Comparison of ENCODE assay signal across 8 cellular contexts in the genomic region with DNA sequence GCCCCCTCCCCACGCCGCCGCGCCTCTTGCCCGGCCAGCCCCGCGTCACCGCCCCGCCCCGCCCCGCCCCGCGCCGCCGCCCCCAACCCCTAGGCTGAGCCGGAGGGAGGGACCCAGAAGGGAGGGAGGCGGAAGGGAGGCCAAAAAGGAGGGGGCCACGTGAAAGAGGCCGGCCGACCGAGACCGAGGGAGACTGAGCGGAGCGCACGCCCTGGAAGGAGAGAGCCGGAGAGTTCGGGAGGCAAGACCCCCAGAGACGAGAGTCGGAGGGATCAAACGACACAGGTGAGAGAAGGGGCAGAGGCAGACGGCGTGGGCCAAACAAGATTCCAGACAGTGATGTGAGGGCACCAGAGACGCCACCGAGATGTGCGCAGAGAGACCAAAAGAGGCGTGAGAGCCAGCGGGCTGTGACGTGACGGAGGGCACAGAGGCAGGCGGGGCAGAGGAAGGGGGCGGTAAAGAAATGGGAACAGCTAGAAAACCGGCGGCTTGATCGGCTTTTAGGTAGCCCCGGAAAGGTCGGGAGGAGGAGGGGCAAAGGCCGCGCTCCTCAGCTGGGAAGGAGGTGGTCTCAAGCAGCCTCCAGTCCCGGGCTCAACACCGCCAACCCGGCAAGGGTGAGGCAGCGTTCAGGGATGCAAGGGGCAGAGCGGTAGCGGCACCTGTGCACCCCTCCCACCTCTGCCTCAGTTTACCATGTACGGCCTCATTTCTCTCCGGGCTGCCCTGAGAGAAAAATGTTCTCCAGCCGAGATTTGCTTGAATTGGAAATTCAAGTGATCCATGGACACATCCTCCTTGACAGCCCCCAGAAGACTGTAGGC. TPM values are rescaled to one million over a fixed set of nuclear protein-coding genes. Genes with fewer than 3 reads are reported as not detected.
DNase-seq lines count a peak whose midpoint lies in the region; ATAC-seq and TF ChIP-seq lines count a peak whose summit lies in the region.

No MANE protein-coding gene starts in this region.

- no peak overlapping the region for H4K5ac ChIP-seq in H9 (ENCODE audit: insufficient read length, low read depth, low read length)

- DNase-seq in H9 (peak; percentile 84), NCI-H748 (lab: John Stamatoyannopoulos, UW; ENCODE audit: unreplicated experiment) (peak; percentile 92), gastrocnemius medialis (no peak), glomerular visceral epithelial cell (ENCODE audit: extremely low spot score) (no peak), lower leg skin (ENCODE audit: low spot score in 2 of 2) (no peak)
- peak in 1 of 3 donors; percentile 13 for DNase-seq in effector memory CD4-positive, alpha-beta T cell

- no CpG with 5 or more reads among the region's 57 CpGs for WGBS in H9 (ENCODE audit: extremely low coverage, insufficient read length, low lambda C conversion rate)
- WGBS in lower leg skin, 2 donors, result 3 to 4% methylated on average over 42 to 56 of the region's 57 CpGs

- H3K9me3 Mint-ChIP-seq in H9, result peaks cover 2 to 12% of the 10 kb centered on the region in 2 experiments; a peak in 3 of 5 replicates

- H4K20me1 ChIP-seq in H9 (ENCODE audit: control insufficient read depth, insufficient read depth, insufficient read length), result no peaks in the 10 kb centered on the region

- H3K27me3 ChIP-seq in H9 (ENCODE audit: insufficient read depth, low read length) (peaks cover 93% of the 10 kb centered on the region), gastrocnemius medialis (peaks cover 94 to 95% (median 94%) of the 10 kb centered on the region in 3 donors)
- H3K27me3 ChIP-seq in effector memory CD4-positive, alpha-beta T cell (replicated peaks; ENCODE audit: control insufficient read depth, insufficient read depth, low read length, poor library complexity, severe bottlenecking), result peaks cover 90% of the 10 kb centered on the region

- H3K4me1 ChIP-seq in H9 (ENCODE audit: insufficient read depth, low read length) (no peaks in the 10 kb centered on the region), gastrocnemius medialis (peaks cover 37 to 39% of the 10 kb centered on the region in 2 donors)
- H3K4me1 ChIP-seq in effector memory CD4-positive, alpha-beta T cell (ENCODE audit: control insufficient read depth, insufficient read depth, low read length, poor library complexity, severe bottlenecking), result peaks cover 66% of the 10 kb centered on the region

- H3K4me3 Mint-ChIP-seq in H9, result peak overlapping the region; percentile 67 to 82

- no peak overlapping the region for H3K9ac ChIP-seq in H9 (ENCODE audit: extremely low read depth, insufficient read length, low read length)

- no peak overlapping the region for H3K18ac ChIP-seq in H9 (ENCODE audit: insufficient read length, low read depth, low read length)

- H3K36me3 Mint-ChIP-seq in H9 (ENCODE audit: insufficient read depth in 1 of 3, low read depth in 3 of 3), result 0 out of 7 replicates have a peak, but pooled peaks cover 0 to 4% (median 0%) of the 10 kb centered on the region in 3 experiments

- H3K36me3 ChIP-seq in effector memory CD4-positive, alpha-beta T cell (ENCODE audit: control insufficient read depth, insufficient read depth, low read length), result no peaks in the 10 kb centered on the region
- H3K36me3 ChIP-seq in gastrocnemius medialis, result no peaks in the 10 kb centered on the region

- in situ Hi-C loops in gastrocnemius medialis (cut with MboI; ENCODE audit: low sequenced_read_pairs in 4 of 4), result loop anchor here in 2 of 4 donors (25.0 kb wide), 1 partner anchor 793 kb away; no protein-coding TSS in a partner anchor

- H3K27me3 Mint-ChIP-seq in H9 (ENCODE audit: low read depth), result peaks cover 95% of the 10 kb centered on the region

- no peak overlapping the region for H3K56ac ChIP-seq in H9 (ENCODE audit: insufficient read length, low read depth, low read length)

- peaks cover 29 to 52% of the 10 kb centered on the region in 2 experiments for H3K4me1 Mint-ChIP-seq in H9

- no peaks in the 10 kb centered on the region for H3K79me2 ChIP-seq in H9 (ENCODE audit: insufficient read depth, low read length)

- no peak overlapping the region for H2BK15ac ChIP-seq in H9 (ENCODE audit: low read depth, low read length)

- H3K23ac ChIP-seq in H9 (ENCODE audit: insufficient read length, low read depth, low read length), result no peak overlapping the region

- no peaks in the 10 kb centered on the region for H3K9me3 ChIP-seq in H9 (ENCODE audit: control insufficient read depth, low read depth, low read length)
- no peaks in the 10 kb centered on the region for H3K9me3 ChIP-seq in effector memory CD4-positive, alpha-beta T cell (ENCODE audit: control insufficient read depth, low read length)
- H3K9me3 ChIP-seq in gastrocnemius medialis, result no peaks in the 10 kb centered on the region

- H3K27ac Mint-ChIP-seq in H9, result no peak overlapping the region

- H3K23me2 ChIP-seq in H9 (ENCODE audit: insufficient read length, low read depth, low read length, poor library complexity, severe bottlenecking), result peaks cover 18% of the 10 kb centered on the region

- H3K79me1 ChIP-seq in H9 (ENCODE audit: insufficient read depth, low read depth, low read length, poor library complexity, severe bottlenecking), result no peaks in the 10 kb centered on the region

- no peak overlapping the region for H2AK5ac ChIP-seq in H9 (ENCODE audit: insufficient read length, low read length)

- no peak overlapping the region for H2AFZ ChIP-seq in H9 (ENCODE audit: low read length)

- H3K4me3 ChIP-seq in effector memory CD4-positive, alpha-beta T cell (ENCODE audit: insufficient read depth, low read depth, low read length, poor library complexity, severe bottlenecking), result peak overlapping the region; percentile 28
- H3K4me3 ChIP-seq in gastrocnemius medialis (peak overlapping the region; percentile 30 to 49 (median 35)), lower leg skin (ENCODE audit: low read depth, poor library complexity, severe bottlenecking) (no peak overlapping the region)

- no peak overlapping the region for H2BK120ac ChIP-seq in H9 (ENCODE audit: low read depth, low read length, poor library complexity, severe bottlenecking)

- intact Hi-C loops in gastrocnemius medialis (cut with DNase I; ENCODE audit: low total_unique reads) (no loop called here), lower leg skin (cut with DNase I; ENCODE audit: low total_unique reads) (no loop called here)

- TF ChIP-seq POLR2A in gastrocnemius medialis (IDR thresholded peaks at IDR 0.05) (no peak), lower leg skin (IDR thresholded peaks at IDR 0.05) (no peak)

- TF ChIP-seq CTCF in H9 (conservative IDR thresholded peaks at IDR 0.05) (no peak), gastrocnemius medialis (IDR thresholded peaks at IDR 0.05 in 4 of 5, conservative IDR thresholded peaks at IDR 0.05 in 1 of 5) (no peak), lower leg skin (IDR thresholded peaks at IDR 0.05) (no peak)

- H2BK20ac ChIP-seq in H9 (ENCODE audit: low read depth, low read length, poor library complexity, severe bottlenecking), result no peak overlapping the region

- no peak overlapping the region for H3T11ph ChIP-seq in H9 (ENCODE audit: low read length)

- H3K4ac ChIP-seq in H9 (ENCODE audit: low read depth, low read length), result no peak overlapping the region

- H3K4me2 ChIP-seq in H9 (ENCODE audit: insufficient read depth, insufficient read length, low read length), result peak overlapping the region; percentile 55

- no peak for ATAC-seq in gastrocnemius medialis
- ATAC-seq in HG02840 (IDR thresholded peaks at IDR 0.05; ENCODE audit: low FRiP score, unreplicated experiment), result no peak
- no peak for ATAC-seq in GM21447 (IDR thresholded peaks at IDR 0.05; ENCODE audit: unreplicated experiment)

- H3K14ac ChIP-seq in H9 (ENCODE audit: insufficient read depth, low read length), result no peak overlapping the region

- H3K27ac ChIP-seq in H9 (ENCODE audit: insufficient read length, low read depth, low read length) (no peak overlapping the region), gastrocnemius medialis (no peak overlapping the region)
- no peak overlapping the region for H3K27ac ChIP-seq in effector memory CD4-positive, alpha-beta T cell (ENCODE audit: insufficient read depth, low read length, poor library complexity, severe bottlenecking)

- H2BK12ac ChIP-seq in H9 (ENCODE audit: insufficient read length, low read depth, low read length), result no peak overlapping the region

- H4K91ac ChIP-seq in H9 (ENCODE audit: insufficient read length, low read depth, low read length), result no peak overlapping the region

- H2BK5ac ChIP-seq in H9 (ENCODE audit: insufficient read length, low read length), result no peak overlapping the region

- no peak overlapping the region for H4K8ac ChIP-seq in H9 (replicated peaks; ENCODE audit: insufficient read length, low read depth, low read length)

RNA-seq across cellular contexts. Expression of a gene that starts 0.4 kb away (rescaled TPM):
- total RNA-seq in H9 (2021), result 1.2 TPM in 2 replicates
- not detected for total RNA-seq in gastrocnemius medialis
- total RNA-seq in lower leg skin, result not detected

Comparison
In these comparisons a context has a peak if more than half of its experiments do, and no peak if none do; other contexts are left out.
1. DNase-seq: peak in H9 (single experiment) and NCI-H748 (single experiment); none in gastrocnemius medialis (0 of 2), glomerular visceral epithelial cell (single experiment) and lower leg skin (0 of 2).